In genomic region chr3:21561472-21561871, GRCh38 we compare ENCODE assay signal across 35 cellular contexts.
"Had no signal": no experiment of that assay in that cellular context is flagged by ENCODE, and none has a peak within 500 bp of the region (broad histone marks: within the 10 kb centered on the region; RNA-seq: fewer than 3 reads in every experiment).

No MANE protein-coding gene starts in this region.

- DNase-seq: Karpas-422, Kasumi-1, MG63, MM.1S, MV-4-11, NCI-H1048, NCI-H1092, NCI-H1092 treated with DMSO at 0.1 percent for 48 hours, NCI-H1105, NCI-H1105 treated with DMSO at 0.1 percent for 48 hours, NCI-H1417, NCI-H1417 treated with DMSO at 0.1 percent for 48 hours, NCI-H1436, NCI-H1436 treated with DMSO at 0.1 percent for 48 hours, NCI-H146, NCI-H1694, NCI-H1694 treated with DMSO at 0.1 percent for 48 hours, NCI-H187, NCI-H187 treated with DMSO at 0.1 percent for 48 hours, NCI-H1930, NCI-H2029, NCI-H2029 treated with DMSO at 0.1 percent for 48 hours, NCI-H2081, NCI-H2081 treated with DMSO at 0.1 percent for 48 hours, NCI-H2107, NCI-H2171, NCI-H2171 treated with DMSO at 0.1 percent for 48 hours, NCI-H2227 treated with DMSO at 0.1 percent for 48 hours, NCI-H226, NCI-H345, NCI-H446, NCI-H446 treated with DMSO at 0.1 percent for 48 hours, NCI-H510A, NCI-H510A treated with DMSO at 0.1 percent for 48 hours, NCI-H524 had no signal

- H3K9me3 ChIP-seq: MG63 had no signal

- H3K36me3 ChIP-seq: MG63 had no signal

- H3K27me3 ChIP-seq: MG63 had no signal

- H3K4me3 ChIP-seq: MG63 had no signal
